13 cellular contexts compared by ENCODE assay signal in genomic region chr1:14682941-14683340, GRCh38.
"Had no signal": no experiment of that assay in that cellular context is flagged by ENCODE, and none has a peak within 500 bp of the region (broad histone marks: within the 10 kb centered on the region; RNA-seq: fewer than 3 reads in every experiment).

No MANE protein-coding gene starts in this region.

- H3K27ac ChIP-seq: esophagus squamous epithelium, parathyroid adenoma, thyroid gland had no signal

- H3K4me1 ChIP-seq: esophagus squamous epithelium, parathyroid adenoma, thyroid gland had no signal

- H3K9me3 ChIP-seq: thyroid gland had no signal

- H3K27me3 ChIP-seq: thyroid gland had no signal

- H3K79me2 ChIP-seq: parathyroid adenoma had no signal

- DNase-seq: activated CD4-positive, alpha-beta T cell treated with anti-CD3 and anti-CD28 coated beads for 48 hours; activated CD8-positive, alpha-beta memory T cell treated with anti-CD3 and anti-CD28 coated beads, Interleukin-2, amount 50 U/mL, for 4 hours; activated CD8-positive, alpha-beta T cell treated with anti-CD3 and anti-CD28 coated beads, Interleukin-2, amount 10 ng/mL, durations not matched to agents 7 days and 5 days; activated effector memory CD4-positive, alpha-beta T cell treated with anti-CD3 and anti-CD28 coated beads, Interleukin-2, amount 50 U/mL, for 16 hours; activated T-cell treated with anti-CD3 and anti-CD28 coated beads, Interleukin-2, amount 50 U/mL, for 48 hours; caudate nucleus; esophagus squamous epithelium; foreskin fibroblast; stimulated activated CD4-positive, alpha-beta T cell treated with anti-CD3 and anti-CD28 coated beads, Interleukin-15, amount 100 ng/mL, for 24 hours; stimulated activated CD4-positive, alpha-beta T cell treated with anti-CD3 and anti-CD28 coated beads, Interleukin-4, amount 100 ng/mL, for 1 hour; stimulated activated naive B cell treated with anti-CD40 and anti-IgM and Interleukin-4, amounts not matched to agents 10 μg/mL and 1 μg/mL and 100 μg/mL, for 72 hours; thyroid gland had no signal

- H2AFZ ChIP-seq: parathyroid adenoma had no signal

- H3K9ac ChIP-seq: parathyroid adenoma had no signal

- H3K4me3 ChIP-seq: esophagus squamous epithelium, thyroid gland had no signal

- H3K36me3 ChIP-seq: esophagus squamous epithelium, thyroid gland had no signal
